In genomic region chr7:71753236-71753635, GRCh38 we compare ENCODE assay signal across 17 cellular contexts.
"Had no signal": no experiment of that assay in that cellular context is flagged by ENCODE, and none has a peak within 500 bp of the region (broad histone marks: within the 10 kb centered on the region; RNA-seq: fewer than 3 reads in every experiment).

No MANE protein-coding gene starts in this region.

- H3K27ac ChIP-seq: RWPE1 had no signal

- H3K27me3 ChIP-seq: MG63 had no signal

- H3K4me3 ChIP-seq: MG63 had no signal

- ATAC-seq: PC-3 had no signal

- DNase-seq: Karpas-422, KG1, MG63, NCI-H1092 treated with DMSO at 0.1 percent for 48 hours, NCI-H1436, NCI-H187, NCI-H2029, NCI-H2081 treated with DMSO at 0.1 percent for 48 hours, NCI-H2171, NCI-H226, NCI-H446, NCI-H510A, NCI-H524 treated with DMSO at 0.1 percent for 48 hours, NCI-H774, PC-3, SHP77 had no signal

- H3K9me3 ChIP-seq: MG63 had no signal

- H3K36me3 ChIP-seq: MG63 had no signal
